In the genomic region with DNA sequence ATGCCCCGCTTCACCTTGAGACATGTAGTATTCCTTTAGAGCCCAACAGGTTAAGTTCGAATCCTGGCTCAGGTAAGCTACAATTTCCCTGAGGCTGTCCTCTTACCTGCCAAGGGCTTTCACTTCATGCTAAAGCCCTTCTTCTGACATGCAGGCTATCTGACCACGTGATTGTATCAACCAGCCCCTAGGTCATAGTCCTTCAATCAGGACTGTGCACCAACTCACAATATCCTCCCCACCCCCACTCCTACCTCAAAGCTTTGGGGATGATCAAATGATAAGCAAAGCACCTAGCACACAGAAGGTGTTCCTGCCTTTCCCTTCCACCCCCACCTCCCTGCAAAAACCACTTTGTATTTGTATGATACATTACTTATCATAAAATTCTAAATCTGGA, we compare ENCODE assay signal across 19 cellular contexts.
DNase-seq lines count a peak whose midpoint lies in the region; ATAC-seq, FAIRE-seq and TF ChIP-seq lines count a peak whose summit lies in the region.
"Had no signal": no experiment of that assay in that cellular context is flagged by ENCODE, and none has a peak within 500 bp of the region (broad histone marks: within the 10 kb centered on the region; RNA-seq: fewer than 3 reads in every experiment).

No MANE protein-coding gene starts in this region.

- H3K4me3 Mint-ChIP-seq in T-helper 17 cell, result peak overlapping the region; percentile 47
- H3K4me3 Mint-ChIP-seq: activated T-cell treated with anti-CD3 and anti-CD28 coated beads, Interleukin-2, amount 50 U/mL, for 4 hours; dendritic cell treated with granulocyte-macrophage colony-stimulating factor and Interleukin-4, amounts not matched to agents 40 ng/mL and 50 ng/mL, for 4 days; H9; neural progenitor cell had no signal

- no peaks in the 10 kb centered on the region for H3K36me3 Mint-ChIP-seq in T-helper 17 cell (ENCODE audit: low read depth)

- 38 to 66% (median 57%) methylated on average over 3 of the region's 3 CpGs for WGBS in small intestine, 3 donors

- TF ChIP-seq CTCF in left ventricle myocardium inferior (IDR thresholded peaks at IDR 0.05; ENCODE audit: borderline replicate concordance), result no peak

- H3K4me3 ChIP-seq in left ventricle myocardium inferior (no peak overlapping the region), small intestine (ENCODE audit: low read depth in 1 of 2, low read length in 2 of 2) (no peak overlapping the region)
- H3K4me3 ChIP-seq in effector memory CD4-positive, alpha-beta T cell (ENCODE audit: insufficient read depth, low read depth, low read length, poor library complexity, severe bottlenecking), result no peak overlapping the region
- H3K4me3 ChIP-seq: breast epithelium, K562, left lung, neural progenitor cell, sigmoid colon, uterus had no signal

- DNase-seq in left ventricle myocardium inferior (no peak), cardiac septum (ENCODE audit: low spot score) (no peak), T-helper 17 cell (no peak), small intestine (peak; percentile 42), T-helper 9 cell (no peak), AG20443 (ENCODE audit: low spot score) (no peak), activated gamma-delta T cell (lab: John Stamatoyannopoulos, UW) (no peak)
- DNase-seq in effector memory CD4-positive, alpha-beta T cell, result no peak
- DNase-seq: NCI-H2171, sigmoid colon had no signal

- intact Hi-C loops in left ventricle myocardium inferior (cut with micrococcal nuclease) (loop anchor here (10.0 kb wide), 1 partner anchor 80 kb away; a partner anchor contains a TSS), cardiac septum (cut with DNase I) (no loop called here)

- H3K9me3 ChIP-seq in left ventricle myocardium inferior (replicated peaks) (no peaks in the 10 kb centered on the region), T-helper 17 cell (ENCODE audit: control insufficient read depth, low read length, poor library complexity, severe bottlenecking) (no peaks in the 10 kb centered on the region), small intestine (ENCODE audit: control insufficient read depth, low read depth) (no peaks in the 10 kb centered on the region)
- no peaks in the 10 kb centered on the region for H3K9me3 ChIP-seq in effector memory CD4-positive, alpha-beta T cell (ENCODE audit: control insufficient read depth, low read length)
- H3K9me3 ChIP-seq: breast epithelium, left lung, sigmoid colon, uterus had no signal

- FAIRE-seq in small intestine (lab: Jason Lieb, UNC), result no peak

- H3K27ac ChIP-seq in left ventricle myocardium inferior (replicated peaks) (peak overlapping the region; percentile 27), small intestine (ENCODE audit: low read depth in 1 of 2, low read length in 1 of 2) (no peak overlapping the region)
- peak overlapping the region; percentile 6 for H3K27ac ChIP-seq in effector memory CD4-positive, alpha-beta T cell (ENCODE audit: insufficient read depth, low read length, poor library complexity, severe bottlenecking)
- H3K27ac ChIP-seq: breast epithelium, left lung, neural progenitor cell, sigmoid colon, uterus, VCaP had no signal

- H3K4me1 Mint-ChIP-seq in T-helper 17 cell, result peaks cover 72% of the 10 kb centered on the region
- H3K4me1 Mint-ChIP-seq: neural progenitor cell had no signal

- peak; percentile 30 for ATAC-seq in T-helper 17 cell

- no peaks in the 10 kb centered on the region for H3K36me3 ChIP-seq in left ventricle myocardium inferior
- no peaks in the 10 kb centered on the region for H3K36me3 ChIP-seq in effector memory CD4-positive, alpha-beta T cell (ENCODE audit: control insufficient read depth, insufficient read depth, low read length)
- peaks cover 0 to 2% of the 10 kb centered on the region in 2 donors for H3K36me3 ChIP-seq in small intestine (ENCODE audit: control insufficient read depth in 2 of 2, insufficient read depth in 2 of 2, low read length in 2 of 2)
- H3K36me3 ChIP-seq: breast epithelium, left lung, neural progenitor cell, sigmoid colon, uterus had no signal

- no peaks in the 10 kb centered on the region for H3K27me3 Mint-ChIP-seq in T-helper 17 cell
- H3K27me3 Mint-ChIP-seq: dendritic cell treated with granulocyte-macrophage colony-stimulating factor and Interleukin-4, amounts not matched to agents 40 ng/mL and 50 ng/mL, for 4 days had no signal

- H3K27me3 ChIP-seq in left ventricle myocardium inferior (ENCODE audit: low read depth) (no peaks in the 10 kb centered on the region), small intestine (ENCODE audit: control insufficient read depth in 2 of 2, insufficient read depth in 2 of 2, low read length in 2 of 2) (no peaks in the 10 kb centered on the region)
- no peaks in the 10 kb centered on the region for H3K27me3 ChIP-seq in effector memory CD4-positive, alpha-beta T cell (replicated peaks; ENCODE audit: control insufficient read depth, insufficient read depth, low read length, poor library complexity, severe bottlenecking)
- H3K27me3 ChIP-seq: breast epithelium, left lung, neural progenitor cell, sigmoid colon, uterus had no signal

- peak overlapping the region; percentile 88 for H3K27ac Mint-ChIP-seq in T-helper 17 cell
- H3K27ac Mint-ChIP-seq: dendritic cell treated with granulocyte-macrophage colony-stimulating factor and Interleukin-4, amounts not matched to agents 40 ng/mL and 50 ng/mL, for 4 days; neural progenitor cell had no signal

- H3K4me1 ChIP-seq in left ventricle myocardium inferior (peaks cover 96% of the 10 kb centered on the region), small intestine (ENCODE audit: control insufficient read depth in 2 of 2, insufficient read depth in 1 of 2, low read depth in 1 of 2, low read length in 1 of 2) (peaks cover 0 to 11% of the 10 kb centered on the region in 2 donors)
- H3K4me1 ChIP-seq in effector memory CD4-positive, alpha-beta T cell (ENCODE audit: control insufficient read depth, insufficient read depth, low read length, poor library complexity, severe bottlenecking), result peaks cover 34% of the 10 kb centered on the region
- H3K4me1 ChIP-seq: breast epithelium, neural progenitor cell, uterus had no signal

Comparison
In these comparisons a context has a peak if more than half of its experiments do, and no peak if none do; other contexts are left out.
1. H3K27ac ChIP-seq: peak in left ventricle myocardium inferior (single experiment) and effector memory CD4-positive, alpha-beta T cell (single experiment); none in small intestine (0 of 2).